38 cellular contexts compared by ENCODE assay signal in the genomic region with DNA sequence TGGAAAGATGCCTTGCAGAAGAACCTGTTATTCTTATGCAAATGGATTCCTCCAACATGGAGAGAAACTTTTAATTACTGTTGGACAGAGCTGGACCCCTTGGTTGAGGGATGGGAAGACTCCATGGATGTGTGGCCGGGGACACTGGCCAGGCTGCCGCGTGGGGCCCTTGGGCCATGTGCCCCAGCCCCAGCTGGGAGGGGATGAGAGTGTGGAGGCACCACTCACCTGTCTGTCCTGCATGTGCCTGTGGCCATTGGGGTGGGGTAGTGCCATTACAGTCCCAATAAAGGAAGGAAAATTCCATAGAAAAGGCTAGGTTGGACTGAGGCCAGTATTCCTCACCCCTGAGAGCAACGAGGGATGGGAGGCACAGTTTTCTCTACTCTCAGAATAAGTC.
"Had no signal": no experiment of that assay in that cellular context is flagged by ENCODE, and none has a peak within 500 bp of the region (broad histone marks: within the 10 kb centered on the region; RNA-seq: fewer than 3 reads in every experiment).

No MANE protein-coding gene starts in this region.

- H3K27me3 ChIP-seq: adrenal gland, ascending aorta, body of pancreas, brain microvascular endothelial cell, breast epithelium, cardiac muscle cell had no signal

- DNase-seq: activated effector memory CD4-positive, alpha-beta T cell treated with anti-CD3 and anti-CD28 coated beads, Interleukin-2, amount 50 U/mL, for 16 hours; activated effector memory CD4-positive, alpha-beta T cell treated with Interleukin-2 at 50 U/mL for 16 hours; activated gamma-delta T cell; activated gamma-delta T cell treated with Interleukin-2 at 50 U/mL for 16 hours; activated naive CD4-positive, alpha-beta T cell; activated naive CD4-positive, alpha-beta T cell treated with anti-CD3 and anti-CD28 coated beads for 36 hours; activated naive CD4-positive, alpha-beta T cell treated with anti-CD3 and anti-CD28 coated beads, Interleukin-2, amount 10 ng/mL, durations not matched to agents 7 days and 5 days; activated naive CD4-positive, alpha-beta T cell treated with anti-CD3 and anti-CD28 coated beads, Interleukin-2, amount 50 U/mL, for 16 hours; activated naive CD4-positive, alpha-beta T cell treated with Interleukin-2 at 50 U/mL for 16 hours; activated naive CD8-positive, alpha-beta T cell treated with anti-CD3 and anti-CD28 coated beads for 36 hours; activated naive CD8-positive, alpha-beta T cell treated with anti-CD3 and anti-CD28 coated beads, Interleukin-2, amount 10 ng/mL, durations not matched to agents 7 days and 5 days; activated naive CD8-positive, alpha-beta T cell treated with anti-CD3 and anti-CD28 coated beads, Interleukin-2, amount 50 U/mL, for 24 hours; activated T-cell treated with anti-CD3 and anti-CD28 coated beads for 4 hours; activated T-cell treated with anti-CD3 and anti-CD28 coated beads, Interleukin-2, amount 50 U/mL, for 1 hour; activated T-cell treated with anti-CD3 and anti-CD28 coated beads, Interleukin-2, amount 50 U/mL, for 24 hours; activated T-cell treated with anti-CD3 and anti-CD28 coated beads, Interleukin-2, amount 50 U/mL, for 4 hours; activated T-cell treated with anti-CD3 and anti-CD28 coated beads, Interleukin-2, amount 50 U/mL, for 48 hours; activated T-cell treated with anti-CD3 and anti-CD28 coated beads, Interleukin-2, amount 50 U/mL, for 72 hours; adrenal gland; amniotic stem cell; amygdala; anterior cingulate cortex; aorta; body of pancreas; brain microvascular endothelial cell; caudate nucleus; cerebellar nuclear complex had no signal

- H3K27ac Mint-ChIP-seq: activated naive CD4-positive, alpha-beta T cell treated with anti-CD3 and anti-CD28 coated beads for 36 hours; activated naive CD4-positive, alpha-beta T cell treated with anti-CD3 and anti-CD28 coated beads, Interleukin-2, amount 10 ng/mL, durations not matched to agents 7 days and 5 days; activated naive CD4-positive, alpha-beta T cell treated with anti-CD3 and anti-CD28 coated beads, Interleukin-2, amount 50 U/mL, for 24 hours; activated naive CD4-positive, alpha-beta T cell treated with anti-CD3 and anti-CD28 coated beads, Interleukin-2, amount 50 U/mL, for 72 hours; activated naive CD8-positive, alpha-beta T cell; activated naive CD8-positive, alpha-beta T cell treated with anti-CD3 and anti-CD28 coated beads for 36 hours; activated naive CD8-positive, alpha-beta T cell treated with anti-CD3 and anti-CD28 coated beads, Interleukin-2, amount 10 ng/mL, durations not matched to agents 7 days and 5 days; activated naive CD8-positive, alpha-beta T cell treated with anti-CD3 and anti-CD28 coated beads, Interleukin-2, amount 50 U/mL, for 24 hours; activated T-cell treated with anti-CD3 and anti-CD28 coated beads, Interleukin-2, amount 50 U/mL, for 24 hours; activated T-cell treated with anti-CD3 and anti-CD28 coated beads, Interleukin-2, amount 50 U/mL, for 72 hours; activated T-helper 1 cell treated with anti-CD3 and anti-CD28 coated beads, Interleukin-12 subunit alpha, Interleukin-12 subunit beta, Interleukin-2, Interleukin-4 antibody, amounts not matched to agents 30 ng/mL and 10 ng/mL and 1 ng/mL, durations not matched to agents 14 hours and 24 hours and 36 hours; activated T-helper 17 cell treated with anti-CD3 and anti-CD28 coated beads, Interleukin-2, amount 50 U/mL, for 72 hours; activated T-helper 2 cell treated with anti-CD3 and anti-CD28 coated beads, Interferon-gamma antibody, Interleukin-2, Interleukin-4, amounts not matched to agents 10 μg/mL and 5 μg/mL and 100 μg/mL, durations not matched to agents 14 hours and 24 hours and 36 hours; brain had no signal

- H3K27ac ChIP-seq: adrenal gland, ascending aorta, body of pancreas, brain microvascular endothelial cell, breast epithelium, cardiac muscle cell had no signal

- H3K36me3 ChIP-seq: adrenal gland, ascending aorta, brain microvascular endothelial cell, breast epithelium, cardiac muscle cell had no signal

- H3K4me3 Mint-ChIP-seq: activated naive CD4-positive, alpha-beta T cell treated with anti-CD3 and anti-CD28 coated beads for 36 hours; activated naive CD4-positive, alpha-beta T cell treated with anti-CD3 and anti-CD28 coated beads, Interleukin-2, amount 10 ng/mL, durations not matched to agents 7 days and 5 days; activated naive CD4-positive, alpha-beta T cell treated with anti-CD3 and anti-CD28 coated beads, Interleukin-2, amount 50 U/mL, for 24 hours; activated naive CD8-positive, alpha-beta T cell; activated naive CD8-positive, alpha-beta T cell treated with anti-CD3 and anti-CD28 coated beads for 36 hours; activated naive CD8-positive, alpha-beta T cell treated with anti-CD3 and anti-CD28 coated beads, Interleukin-2, amount 10 ng/mL, durations not matched to agents 7 days and 5 days; activated naive CD8-positive, alpha-beta T cell treated with anti-CD3 and anti-CD28 coated beads, Interleukin-2, amount 50 U/mL, for 24 hours; activated T-cell treated with anti-CD3 and anti-CD28 coated beads, Interleukin-2, amount 50 U/mL, for 24 hours; activated T-cell treated with anti-CD3 and anti-CD28 coated beads, Interleukin-2, amount 50 U/mL, for 4 hours; activated T-cell treated with anti-CD3 and anti-CD28 coated beads, Interleukin-2, amount 50 U/mL, for 72 hours; activated T-helper 1 cell treated with anti-CD3 and anti-CD28 coated beads, Interleukin-12 subunit alpha, Interleukin-12 subunit beta, Interleukin-2, Interleukin-4 antibody, amounts not matched to agents 30 ng/mL and 10 ng/mL and 1 ng/mL, durations not matched to agents 14 hours and 24 hours and 36 hours; activated T-helper 17 cell treated with anti-CD3 and anti-CD28 coated beads, Interleukin-2, amount 50 U/mL, for 72 hours; brain; central memory CD8-positive, alpha-beta T cell had no signal

- H3K36me3 Mint-ChIP-seq: activated naive CD4-positive, alpha-beta T cell treated with anti-CD3 and anti-CD28 coated beads, Interleukin-2, amount 10 ng/mL, durations not matched to agents 7 days and 5 days; activated naive CD8-positive, alpha-beta T cell; activated naive CD8-positive, alpha-beta T cell treated with anti-CD3 and anti-CD28 coated beads for 36 hours; activated naive CD8-positive, alpha-beta T cell treated with anti-CD3 and anti-CD28 coated beads, Interleukin-2, amount 10 ng/mL, durations not matched to agents 7 days and 5 days had no signal

- H3K4me1 ChIP-seq: adrenal gland, ascending aorta, body of pancreas, breast epithelium had no signal

- H3K4me1 Mint-ChIP-seq: activated naive CD4-positive, alpha-beta T cell treated with anti-CD3 and anti-CD28 coated beads, Interleukin-2, amount 10 ng/mL, durations not matched to agents 7 days and 5 days; activated naive CD4-positive, alpha-beta T cell treated with anti-CD3 and anti-CD28 coated beads, Interleukin-2, amount 50 U/mL, for 24 hours; activated naive CD8-positive, alpha-beta T cell treated with anti-CD3 and anti-CD28 coated beads for 36 hours; activated naive CD8-positive, alpha-beta T cell treated with anti-CD3 and anti-CD28 coated beads, Interleukin-2, amount 10 ng/mL, durations not matched to agents 7 days and 5 days; activated naive CD8-positive, alpha-beta T cell treated with anti-CD3 and anti-CD28 coated beads, Interleukin-2, amount 50 U/mL, for 24 hours; activated T-helper 17 cell treated with anti-CD3 and anti-CD28 coated beads, Interleukin-2, amount 50 U/mL, for 72 hours; brain; central memory CD8-positive, alpha-beta T cell had no signal

- H3K4me3 ChIP-seq: adrenal gland, ascending aorta, body of pancreas, breast epithelium, cardiac muscle cell had no signal

- H3K27me3 Mint-ChIP-seq: activated naive CD4-positive, alpha-beta T cell treated with anti-CD3 and anti-CD28 coated beads, Interleukin-2, amount 10 ng/mL, durations not matched to agents 7 days and 5 days; activated naive CD4-positive, alpha-beta T cell treated with anti-CD3 and anti-CD28 coated beads, Interleukin-2, amount 50 U/mL, for 24 hours; activated naive CD8-positive, alpha-beta T cell; activated naive CD8-positive, alpha-beta T cell treated with anti-CD3 and anti-CD28 coated beads for 36 hours; activated naive CD8-positive, alpha-beta T cell treated with anti-CD3 and anti-CD28 coated beads, Interleukin-2, amount 10 ng/mL, durations not matched to agents 7 days and 5 days; activated naive CD8-positive, alpha-beta T cell treated with anti-CD3 and anti-CD28 coated beads, Interleukin-2, amount 50 U/mL, for 24 hours; activated T-cell treated with anti-CD3 and anti-CD28 coated beads, Interleukin-2, amount 50 U/mL, for 24 hours; activated T-helper 17 cell treated with anti-CD3 and anti-CD28 coated beads, Interleukin-2, amount 50 U/mL, for 72 hours; brain; central memory CD8-positive, alpha-beta T cell had no signal

- H3K9me3 ChIP-seq: body of pancreas had no signal
